ENCODE assay signal across 18 cellular contexts in the genomic region with DNA sequence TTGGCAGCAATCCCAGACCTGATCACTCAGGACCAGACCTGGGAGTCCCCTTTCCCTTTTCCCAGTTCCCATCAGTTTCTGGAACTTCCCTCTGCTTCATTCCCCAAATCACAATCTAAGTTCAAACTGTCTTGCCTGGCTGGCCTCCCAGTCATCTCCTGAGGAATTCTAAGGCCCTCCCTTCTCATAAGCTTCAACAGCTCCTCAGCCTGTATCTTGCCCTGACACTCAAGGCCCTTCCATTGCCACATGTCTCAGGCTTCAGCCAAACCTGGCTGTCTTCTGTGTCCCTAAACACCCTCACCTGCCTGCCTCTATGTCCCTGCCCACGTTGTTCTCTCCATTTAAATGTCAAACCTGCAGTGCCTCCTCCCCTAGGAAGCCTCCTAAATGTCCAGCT. TPM values are rescaled to one million over a fixed set of nuclear protein-coding genes. Genes with fewer than 3 reads are reported as not detected.
"Had no signal": no experiment of that assay in that cellular context is flagged by ENCODE, and none has a peak within 500 bp of the region (broad histone marks: within the 10 kb centered on the region; RNA-seq: fewer than 3 reads in every experiment).

No MANE protein-coding gene starts in this region.

- ATAC-seq: heart left ventricle; left lung; naive thymus-derived CD4-positive, alpha-beta T cell had no signal

- H3K4me3 ChIP-seq: cardiac muscle cell, dorsolateral prefrontal cortex, heart left ventricle, left lung, upper lobe of left lung had no signal

- H3K27me3 ChIP-seq: cardiac muscle cell, dorsolateral prefrontal cortex had no signal

- H3K27ac ChIP-seq: cardiac muscle cell, dorsolateral prefrontal cortex, heart left ventricle, left lung, upper lobe of left lung, VCaP had no signal

- H3K36me3 ChIP-seq: cardiac muscle cell, heart left ventricle, left lung, upper lobe of left lung had no signal

- H3K9me3 ChIP-seq: heart left ventricle, left lung, upper lobe of left lung had no signal

- FAIRE-seq: frontal cortex, islet of Langerhans had no signal

- DNase-seq: activated CD4-positive, alpha-beta T cell treated with anti-CD3 and anti-CD28 coated beads, Interleukin-2, amount 50 U/mL, for 48 hours; activated naive CD4-positive, alpha-beta T cell treated with anti-CD3 and anti-CD28 coated beads, Interleukin-2, amount 10 ng/mL, durations not matched to agents 7 days and 5 days; activated T-cell treated with anti-CD3 and anti-CD28 coated beads, Interleukin-2, amount 50 U/mL, for 24 hours; mammary epithelial cell; naive thymus-derived CD4-positive, alpha-beta T cell; stimulated activated CD4-positive, alpha-beta T cell treated with anti-CD3 and anti-CD28 coated beads, Interleukin-4, amount 100 ng/mL, for 4 hours; stimulated activated CD8-positive, alpha-beta memory T cell treated with anti-CD3 and anti-CD28 coated beads, Interleukin-4, amount 100 ng/mL, for 48 hours; upper lobe of left lung had no signal

RNA-seq across cellular contexts. Expression of a gene that starts 42.6 kb away (rescaled TPM):
- total RNA-seq: mammary epithelial cell; skeletal muscle tissue; T-helper 1 cell treated with Interleukin-12 subunit alpha and Interleukin-12 subunit beta and Interleukin-4 antibody, amounts not matched to agents 30 ng/mL and 1 ng/mL, for 36 hours had no signal
- polyA plus RNA-seq: esophagus, heart left ventricle, mammary epithelial cell had no signal
